9 cellular contexts compared by ENCODE assay signal in genomic region chr10:88687853-88688467, GRCh38.
DNase-seq lines count a peak whose midpoint lies in the region; ATAC-seq, FAIRE-seq and TF ChIP-seq lines count a peak whose summit lies in the region.
"Had no signal": no experiment of that assay in that cellular context is flagged by ENCODE, and none has a peak within 500 bp of the region (broad histone marks: within the 10 kb centered on the region; RNA-seq: fewer than 3 reads in every experiment).

No MANE protein-coding gene starts in this region.

- peak; percentile 84 for TF ChIP-seq CTCF in astrocyte of the spinal cord (IDR thresholded peaks at IDR 0.05; ENCODE audit: low read depth, low read length)

- no peak overlapping the region for H3K4me3 ChIP-seq in astrocyte of the spinal cord (ENCODE audit: low read depth, low read length)
- H3K4me3 ChIP-seq: SK-N-MC had no signal

- FAIRE-seq in G401.6 (lab: Jason Lieb, UNC), result peak; percentile 46

- ATAC-seq in GM19452 (IDR thresholded peaks at IDR 0.05; ENCODE audit: unreplicated experiment), result no peak

- DNase-seq in NAMALWA (ENCODE audit: low spot score) (peak; percentile 50), astrocyte of the spinal cord (ENCODE audit: low read depth, low spot score) (peak; percentile 36), left kidney (ENCODE audit: low read depth, low spot score) (peak; percentile 18), GDM1 (lab: John Stamatoyannopoulos, UW) (no peak), DMS79 treated with DMSO at 0.1 percent for 48 hours (lab: John Stamatoyannopoulos, UW) (no peak)
- DNase-seq in activated CD4-positive, CD25-positive, alpha-beta regulatory T cell (lab: John Stamatoyannopoulos, UW), result no peak

- in situ Hi-C loops in astrocyte of the spinal cord (cut with HindIII; ENCODE audit: low sequenced_read_pairs), result no loop called here

Comparison
In these comparisons a context has a peak if more than half of its experiments do, and no peak if none do; other contexts are left out.
1. DNase-seq: peak in NAMALWA (single experiment), astrocyte of the spinal cord (single experiment) and left kidney (single experiment); none in activated CD4-positive, CD25-positive, alpha-beta regulatory T cell (0 of 4), GDM1 (single experiment) and DMS79 treated with DMSO at 0.1 percent for 48 hours (single experiment).